In the genomic region with DNA sequence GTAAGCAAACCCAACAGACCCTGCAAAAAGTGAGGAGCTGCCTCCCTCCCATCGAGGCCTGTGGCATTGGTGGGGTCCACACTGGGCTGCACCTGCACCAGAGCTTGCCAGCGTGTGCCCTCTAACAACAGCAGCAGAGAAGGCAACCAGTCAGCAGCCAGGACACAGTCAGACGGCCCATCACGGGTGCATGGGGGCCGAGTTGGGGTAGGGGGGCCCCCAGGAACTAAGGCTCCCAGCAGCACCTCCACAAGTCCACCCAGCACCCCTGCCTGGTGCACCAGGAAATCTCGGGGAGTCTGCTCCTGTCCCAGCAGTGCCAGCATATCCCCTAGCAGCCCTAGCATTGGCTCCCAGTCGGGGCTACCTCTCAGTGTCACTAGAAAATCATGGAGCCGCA, we compare ENCODE assay signal across 2 cellular contexts. TPM values are rescaled to one million over a fixed set of nuclear protein-coding genes. Genes with fewer than 3 reads are reported as not detected.
"Had no signal": no experiment of that assay in that cellular context is flagged by ENCODE, and none has a peak within 500 bp of the region (broad histone marks: within the 10 kb centered on the region; RNA-seq: fewer than 3 reads in every experiment).

No MANE protein-coding gene starts in this region.

RNA-seq across cellular contexts. Expression of a gene that starts 23.9 kb away (rescaled TPM):
- total RNA-seq: thoracic aorta, tibial nerve had no signal
